Comparison of ENCODE assay signal across 1 cellular context in the genomic region with DNA sequence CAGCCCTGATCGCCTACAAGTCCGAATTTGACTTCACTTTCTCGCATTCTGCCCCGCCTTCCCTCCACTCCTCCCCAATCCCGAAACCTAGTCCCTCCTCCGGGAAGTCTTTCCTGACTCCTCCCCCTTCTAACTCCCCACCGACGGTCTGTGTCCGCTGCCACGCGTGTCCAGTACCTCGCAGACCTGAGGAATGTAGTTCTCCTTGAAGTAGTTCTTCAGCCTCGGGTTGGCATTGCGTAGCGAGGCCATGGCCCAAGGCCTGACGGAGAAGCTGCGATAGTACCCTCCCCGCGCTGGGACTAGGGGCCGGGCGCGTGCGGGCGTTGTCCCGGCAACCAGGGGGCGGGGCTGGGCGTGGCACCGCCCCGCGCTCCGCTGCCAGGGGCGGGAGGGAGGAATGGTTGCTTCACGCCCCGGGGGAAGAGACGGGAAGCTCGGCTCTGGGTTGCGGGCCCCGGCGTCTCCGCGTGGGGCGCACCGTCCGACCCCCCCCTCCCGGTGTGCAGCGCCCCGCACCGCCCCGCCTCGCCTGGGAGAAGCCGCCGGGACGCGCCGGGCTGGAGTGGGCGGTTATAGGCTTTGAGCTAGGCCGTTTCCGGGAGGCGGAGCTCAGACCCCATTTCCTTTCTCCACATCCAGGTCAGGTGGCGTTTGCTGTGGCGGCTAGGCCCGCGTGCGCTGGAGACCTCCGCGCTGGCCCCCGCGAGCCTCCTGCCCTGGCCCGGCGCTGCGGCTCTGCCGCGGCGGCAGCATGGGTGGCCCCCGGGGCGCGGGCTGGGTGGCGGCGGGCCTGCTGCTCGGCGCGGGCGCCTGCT.
A peak's percentile ranks its signal among the peaks of the same experiment; 100 is the strongest.
TF ChIP-seq lines count a peak whose summit lies in the region.

A gene (plus strand): TSS at position 622 of the 818 bp plus-strand sequence. CDS start 133 bp downstream, at position 755.
A gene (minus strand): TSS at position 278 of the 818 bp plus-strand sequence.

TF ChIP-seq in K562, 482 proteins besides CTCF, POLR2A, EP300 and RAD21 (continued from another document and continues in another):
- TF ChIP-seq, protein P1, sequence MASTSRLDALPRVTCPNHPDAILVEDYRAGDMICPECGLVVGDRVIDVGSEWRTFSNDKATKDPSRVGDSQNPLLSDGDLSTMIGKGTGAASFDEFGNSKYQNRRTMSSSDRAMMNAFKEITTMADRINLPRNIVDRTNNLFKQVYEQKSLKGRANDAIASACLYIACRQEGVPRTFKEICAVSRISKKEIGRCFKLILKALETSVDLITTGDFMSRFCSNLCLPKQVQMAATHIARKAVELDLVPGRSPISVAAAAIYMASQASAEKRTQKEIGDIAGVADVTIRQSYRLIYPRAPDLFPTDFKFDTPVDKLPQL (IDR thresholded peaks at IDR 0.05; ENCODE audit: extremely low read depth, insufficient read length): no peak
- TF ChIP-seq ETV1 (tag; conservative IDR thresholded peaks at IDR 0.05; ENCODE audit: low read depth) (no peak), ZNF57 (CRISPR knock-in tag; IDR thresholded peaks at IDR 0.05) (no peak), TCF3 (CRISPR knock-in tag; IDR thresholded peaks at IDR 0.05) (no peak), DIDO1 (tag; IDR thresholded peaks at IDR 0.05; ENCODE audit: low read depth) (no peak), POLR2AphosphoS5 (IDR thresholded peaks at IDR 0.05; ENCODE audit: control insufficient read depth, insufficient read depth, low read depth, low read length) (peak; percentile 79), SNRNP70 (optimal IDR thresholded peaks at IDR 0.05; ENCODE audit: low read depth, low read length) (no peak), ZNF311 (CRISPR knock-in tag; IDR thresholded peaks at IDR 0.05) (no peak), RBM14 (IDR thresholded peaks at IDR 0.05; ENCODE audit: borderline replicate concordance, insufficient read depth, low read depth, low read length) (no peak), ZNF408 (CRISPR knock-in tag; IDR thresholded peaks at IDR 0.05; ENCODE audit: low read depth) (no peak), ZNF561 (CRISPR knock-in tag; conservative IDR thresholded peaks at IDR 0.05) (no peak), PTTG1 (tag; IDR thresholded peaks at IDR 0.05; ENCODE audit: low read depth) (no peak), SMARCB1 (IDR thresholded peaks at IDR 0.05; ENCODE audit: insufficient read length, low read depth) (no peak), ZNF232 (CRISPR knock-in tag; IDR thresholded peaks at IDR 0.05) (no peak), SP1 (CRISPR knock-in tag; IDR thresholded peaks at IDR 0.05) (peak; percentile 99), RFX7 (CRISPR knock-in tag; IDR thresholded peaks at IDR 0.05) (no peak), NRF1 (conservative IDR thresholded peaks at IDR 0.05 in 1 of 2, IDR thresholded peaks at IDR 0.05 in 1 of 2) (peak; percentile 75 to 79), SMAD1 (IDR thresholded peaks at IDR 0.05; ENCODE audit: low read depth, low read length, partially characterized antibody) (no peak), MTA2 (IDR thresholded peaks at IDR 0.05; ENCODE audit: low read depth) (no peak), CBX8 (IDR thresholded peaks at IDR 0.05; ENCODE audit: borderline replicate concordance, extremely low read depth, low read depth, low read length, poor library complexity, severe bottlenecking) (no peak), LCOR (CRISPR knock-in tag; IDR thresholded peaks at IDR 0.05) (peak; percentile 94), HMG20B (CRISPR knock-in tag; IDR thresholded peaks at IDR 0.05) (no peak)
- TF ChIP-seq, protein P2, sequence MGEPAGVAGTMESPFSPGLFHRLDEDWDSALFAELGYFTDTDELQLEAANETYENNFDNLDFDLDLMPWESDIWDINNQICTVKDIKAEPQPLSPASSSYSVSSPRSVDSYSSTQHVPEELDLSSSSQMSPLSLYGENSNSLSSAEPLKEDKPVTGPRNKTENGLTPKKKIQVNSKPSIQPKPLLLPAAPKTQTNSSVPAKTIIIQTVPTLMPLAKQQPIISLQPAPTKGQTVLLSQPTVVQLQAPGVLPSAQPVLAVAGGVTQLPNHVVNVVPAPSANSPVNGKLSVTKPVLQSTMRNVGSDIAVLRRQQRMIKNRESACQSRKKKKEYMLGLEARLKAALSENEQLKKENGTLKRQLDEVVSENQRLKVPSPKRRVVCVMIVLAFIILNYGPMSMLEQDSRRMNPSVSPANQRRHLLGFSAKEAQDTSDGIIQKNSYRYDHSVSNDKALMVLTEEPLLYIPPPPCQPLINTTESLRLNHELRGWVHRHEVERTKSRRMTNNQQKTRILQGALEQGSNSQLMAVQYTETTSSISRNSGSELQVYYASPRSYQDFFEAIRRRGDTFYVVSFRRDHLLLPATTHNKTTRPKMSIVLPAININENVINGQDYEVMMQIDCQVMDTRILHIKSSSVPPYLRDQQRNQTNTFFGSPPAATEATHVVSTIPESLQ (CRISPR knock-in tag; IDR thresholded peaks at IDR 0.05): no peak
- TF ChIP-seq, protein P3, sequence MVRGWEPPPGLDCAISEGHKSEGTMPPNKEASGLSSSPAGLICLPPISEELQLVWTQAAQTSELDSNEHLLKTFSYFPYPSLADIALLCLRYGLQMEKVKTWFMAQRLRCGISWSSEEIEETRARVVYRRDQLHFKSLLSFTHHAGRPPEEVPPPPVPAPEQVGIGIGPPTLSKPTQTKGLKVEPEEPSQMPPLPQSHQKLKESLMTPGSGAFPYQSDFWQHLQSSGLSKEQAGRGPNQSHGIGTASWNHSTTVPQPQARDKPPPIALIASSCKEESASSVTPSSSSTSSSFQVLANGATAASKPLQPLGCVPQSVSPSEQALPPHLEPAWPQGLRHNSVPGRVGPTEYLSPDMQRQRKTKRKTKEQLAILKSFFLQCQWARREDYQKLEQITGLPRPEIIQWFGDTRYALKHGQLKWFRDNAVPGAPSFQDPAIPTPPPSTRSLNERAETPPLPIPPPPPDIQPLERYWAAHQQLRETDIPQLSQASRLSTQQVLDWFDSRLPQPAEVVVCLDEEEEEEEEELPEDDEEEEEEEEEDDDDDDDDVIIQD (CRISPR knock-in tag; IDR thresholded peaks at IDR 0.05): no peak
- TF ChIP-seq, protein P4, sequence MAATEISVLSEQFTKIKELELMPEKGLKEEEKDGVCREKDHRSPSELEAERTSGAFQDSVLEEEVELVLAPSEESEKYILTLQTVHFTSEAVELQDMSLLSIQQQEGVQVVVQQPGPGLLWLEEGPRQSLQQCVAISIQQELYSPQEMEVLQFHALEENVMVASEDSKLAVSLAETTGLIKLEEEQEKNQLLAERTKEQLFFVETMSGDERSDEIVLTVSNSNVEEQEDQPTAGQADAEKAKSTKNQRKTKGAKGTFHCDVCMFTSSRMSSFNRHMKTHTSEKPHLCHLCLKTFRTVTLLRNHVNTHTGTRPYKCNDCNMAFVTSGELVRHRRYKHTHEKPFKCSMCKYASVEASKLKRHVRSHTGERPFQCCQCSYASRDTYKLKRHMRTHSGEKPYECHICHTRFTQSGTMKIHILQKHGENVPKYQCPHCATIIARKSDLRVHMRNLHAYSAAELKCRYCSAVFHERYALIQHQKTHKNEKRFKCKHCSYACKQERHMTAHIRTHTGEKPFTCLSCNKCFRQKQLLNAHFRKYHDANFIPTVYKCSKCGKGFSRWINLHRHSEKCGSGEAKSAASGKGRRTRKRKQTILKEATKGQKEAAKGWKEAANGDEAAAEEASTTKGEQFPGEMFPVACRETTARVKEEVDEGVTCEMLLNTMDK (IDR thresholded peaks at IDR 0.05; ENCODE audit: borderline replicate concordance, insufficient read depth, low read depth, low read length, poor library complexity, severe bottlenecking): peak; percentile 90
- TF ChIP-seq, protein P5, sequence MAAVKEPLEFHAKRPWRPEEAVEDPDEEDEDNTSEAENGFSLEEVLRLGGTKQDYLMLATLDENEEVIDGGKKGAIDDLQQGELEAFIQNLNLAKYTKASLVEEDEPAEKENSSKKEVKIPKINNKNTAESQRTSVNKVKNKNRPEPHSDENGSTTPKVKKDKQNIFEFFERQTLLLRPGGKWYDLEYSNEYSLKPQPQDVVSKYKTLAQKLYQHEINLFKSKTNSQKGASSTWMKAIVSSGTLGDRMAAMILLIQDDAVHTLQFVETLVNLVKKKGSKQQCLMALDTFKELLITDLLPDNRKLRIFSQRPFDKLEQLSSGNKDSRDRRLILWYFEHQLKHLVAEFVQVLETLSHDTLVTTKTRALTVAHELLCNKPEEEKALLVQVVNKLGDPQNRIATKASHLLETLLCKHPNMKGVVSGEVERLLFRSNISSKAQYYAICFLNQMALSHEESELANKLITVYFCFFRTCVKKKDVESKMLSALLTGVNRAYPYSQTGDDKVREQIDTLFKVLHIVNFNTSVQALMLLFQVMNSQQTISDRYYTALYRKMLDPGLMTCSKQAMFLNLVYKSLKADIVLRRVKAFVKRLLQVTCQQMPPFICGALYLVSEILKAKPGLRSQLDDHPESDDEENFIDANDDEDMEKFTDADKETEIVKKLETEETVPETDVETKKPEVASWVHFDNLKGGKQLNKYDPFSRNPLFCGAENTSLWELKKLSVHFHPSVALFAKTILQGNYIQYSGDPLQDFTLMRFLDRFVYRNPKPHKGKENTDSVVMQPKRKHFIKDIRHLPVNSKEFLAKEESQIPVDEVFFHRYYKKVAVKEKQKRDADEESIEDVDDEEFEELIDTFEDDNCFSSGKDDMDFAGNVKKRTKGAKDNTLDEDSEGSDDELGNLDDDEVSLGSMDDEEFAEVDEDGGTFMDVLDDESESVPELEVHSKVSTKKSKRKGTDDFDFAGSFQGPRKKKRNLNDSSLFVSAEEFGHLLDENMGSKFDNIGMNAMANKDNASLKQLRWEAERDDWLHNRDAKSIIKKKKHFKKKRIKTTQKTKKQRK (IDR thresholded peaks at IDR 0.05; ENCODE audit: borderline replicate concordance, low read depth, low read length): no peak
- TF ChIP-seq, protein P6, sequence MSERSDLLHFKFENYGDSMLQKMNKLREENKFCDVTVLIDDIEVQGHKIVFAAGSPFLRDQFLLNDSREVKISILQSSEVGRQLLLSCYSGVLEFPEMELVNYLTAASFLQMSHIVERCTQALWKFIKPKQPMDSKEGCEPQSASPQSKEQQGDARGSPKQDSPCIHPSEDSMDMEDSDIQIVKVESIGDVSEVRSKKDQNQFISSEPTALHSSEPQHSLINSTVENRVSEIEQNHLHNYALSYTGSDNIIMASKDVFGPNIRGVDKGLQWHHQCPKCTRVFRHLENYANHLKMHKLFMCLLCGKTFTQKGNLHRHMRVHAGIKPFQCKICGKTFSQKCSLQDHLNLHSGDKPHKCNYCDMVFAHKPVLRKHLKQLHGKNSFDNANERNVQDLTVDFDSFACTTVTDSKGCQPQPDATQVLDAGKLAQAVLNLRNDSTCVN (CRISPR knock-in tag; IDR thresholded peaks at IDR 0.05): 0 out of 2 replicates have a peak, but pooled peaks have one; percentile 74
- TF ChIP-seq, protein P7, sequence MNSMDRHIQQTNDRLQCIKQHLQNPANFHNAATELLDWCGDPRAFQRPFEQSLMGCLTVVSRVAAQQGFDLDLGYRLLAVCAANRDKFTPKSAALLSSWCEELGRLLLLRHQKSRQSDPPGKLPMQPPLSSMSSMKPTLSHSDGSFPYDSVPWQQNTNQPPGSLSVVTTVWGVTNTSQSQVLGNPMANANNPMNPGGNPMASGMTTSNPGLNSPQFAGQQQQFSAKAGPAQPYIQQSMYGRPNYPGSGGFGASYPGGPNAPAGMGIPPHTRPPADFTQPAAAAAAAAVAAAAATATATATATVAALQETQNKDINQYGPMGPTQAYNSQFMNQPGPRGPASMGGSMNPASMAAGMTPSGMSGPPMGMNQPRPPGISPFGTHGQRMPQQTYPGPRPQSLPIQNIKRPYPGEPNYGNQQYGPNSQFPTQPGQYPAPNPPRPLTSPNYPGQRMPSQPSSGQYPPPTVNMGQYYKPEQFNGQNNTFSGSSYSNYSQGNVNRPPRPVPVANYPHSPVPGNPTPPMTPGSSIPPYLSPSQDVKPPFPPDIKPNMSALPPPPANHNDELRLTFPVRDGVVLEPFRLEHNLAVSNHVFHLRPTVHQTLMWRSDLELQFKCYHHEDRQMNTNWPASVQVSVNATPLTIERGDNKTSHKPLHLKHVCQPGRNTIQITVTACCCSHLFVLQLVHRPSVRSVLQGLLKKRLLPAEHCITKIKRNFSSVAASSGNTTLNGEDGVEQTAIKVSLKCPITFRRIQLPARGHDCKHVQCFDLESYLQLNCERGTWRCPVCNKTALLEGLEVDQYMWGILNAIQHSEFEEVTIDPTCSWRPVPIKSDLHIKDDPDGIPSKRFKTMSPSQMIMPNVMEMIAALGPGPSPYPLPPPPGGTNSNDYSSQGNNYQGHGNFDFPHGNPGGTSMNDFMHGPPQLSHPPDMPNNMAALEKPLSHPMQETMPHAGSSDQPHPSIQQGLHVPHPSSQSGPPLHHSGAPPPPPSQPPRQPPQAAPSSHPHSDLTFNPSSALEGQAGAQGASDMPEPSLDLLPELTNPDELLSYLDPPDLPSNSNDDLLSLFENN (IDR thresholded peaks at IDR 0.05; ENCODE audit: low read depth in 2 of 2, low read length in 2 of 2): no peak
- TF ChIP-seq, protein P8, sequence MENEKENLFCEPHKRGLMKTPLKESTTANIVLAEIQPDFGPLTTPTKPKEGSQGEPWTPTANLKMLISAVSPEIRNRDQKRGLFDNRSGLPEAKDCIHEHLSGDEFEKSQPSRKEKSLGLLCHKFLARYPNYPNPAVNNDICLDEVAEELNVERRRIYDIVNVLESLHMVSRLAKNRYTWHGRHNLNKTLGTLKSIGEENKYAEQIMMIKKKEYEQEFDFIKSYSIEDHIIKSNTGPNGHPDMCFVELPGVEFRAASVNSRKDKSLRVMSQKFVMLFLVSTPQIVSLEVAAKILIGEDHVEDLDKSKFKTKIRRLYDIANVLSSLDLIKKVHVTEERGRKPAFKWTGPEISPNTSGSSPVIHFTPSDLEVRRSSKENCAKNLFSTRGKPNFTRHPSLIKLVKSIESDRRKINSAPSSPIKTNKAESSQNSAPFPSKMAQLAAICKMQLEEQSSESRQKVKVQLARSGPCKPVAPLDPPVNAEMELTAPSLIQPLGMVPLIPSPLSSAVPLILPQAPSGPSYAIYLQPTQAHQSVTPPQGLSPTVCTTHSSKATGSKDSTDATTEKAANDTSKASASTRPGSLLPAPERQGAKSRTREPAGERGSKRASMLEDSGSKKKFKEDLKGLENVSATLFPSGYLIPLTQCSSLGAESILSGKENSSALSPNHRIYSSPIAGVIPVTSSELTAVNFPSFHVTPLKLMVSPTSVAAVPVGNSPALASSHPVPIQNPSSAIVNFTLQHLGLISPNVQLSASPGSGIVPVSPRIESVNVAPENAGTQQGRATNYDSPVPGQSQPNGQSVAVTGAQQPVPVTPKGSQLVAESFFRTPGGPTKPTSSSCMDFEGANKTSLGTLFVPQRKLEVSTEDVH (IDR thresholded peaks at IDR 0.05; ENCODE audit: low read depth, partially characterized antibody): no peak
- TF ChIP-seq, protein P9, sequence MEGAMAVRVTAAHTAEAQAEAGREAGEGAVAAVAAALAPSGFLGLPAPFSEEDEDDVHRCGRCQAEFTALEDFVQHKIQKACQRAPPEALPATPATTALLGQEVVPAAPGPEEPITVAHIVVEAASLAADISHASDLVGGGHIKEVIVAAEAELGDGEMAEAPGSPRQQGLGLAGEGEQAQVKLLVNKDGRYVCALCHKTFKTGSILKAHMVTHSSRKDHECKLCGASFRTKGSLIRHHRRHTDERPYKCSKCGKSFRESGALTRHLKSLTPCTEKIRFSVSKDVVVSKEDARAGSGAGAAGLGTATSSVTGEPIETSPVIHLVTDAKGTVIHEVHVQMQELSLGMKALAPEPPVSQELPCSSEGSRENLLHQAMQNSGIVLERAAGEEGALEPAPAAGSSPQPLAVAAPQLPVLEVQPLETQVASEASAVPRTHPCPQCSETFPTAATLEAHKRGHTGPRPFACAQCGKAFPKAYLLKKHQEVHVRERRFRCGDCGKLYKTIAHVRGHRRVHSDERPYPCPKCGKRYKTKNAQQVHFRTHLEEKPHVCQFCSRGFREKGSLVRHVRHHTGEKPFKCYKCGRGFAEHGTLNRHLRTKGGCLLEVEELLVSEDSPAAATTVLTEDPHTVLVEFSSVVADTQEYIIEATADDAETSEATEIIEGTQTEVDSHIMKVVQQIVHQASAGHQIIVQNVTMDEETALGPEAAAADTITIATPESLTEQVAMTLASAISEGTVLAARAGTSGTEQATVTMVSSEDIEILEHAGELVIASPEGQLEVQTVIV (CRISPR knock-in tag; IDR thresholded peaks at IDR 0.05; ENCODE audit: borderline replicate concordance): no peak
